ENCODE assay signal across 12 cellular contexts in genomic region chr12:64745259-64745807, GRCh38.
"Had no signal": no experiment of that assay in that cellular context is flagged by ENCODE, and none has a peak within 500 bp of the region (broad histone marks: within the 10 kb centered on the region; RNA-seq: fewer than 3 reads in every experiment).

No MANE protein-coding gene starts in this region.

- H3K27ac Mint-ChIP-seq: activated CD4-positive, alpha-beta T cell treated with anti-CD3 and anti-CD28 coated beads, Interleukin-2, amount 10 ng/mL, durations not matched to agents 7 days and 5 days; activated naive CD4-positive, alpha-beta T cell treated with anti-CD3 and anti-CD28 coated beads, Interleukin-2, amount 10 ng/mL, durations not matched to agents 7 days and 5 days; activated T-helper 2 cell treated with anti-CD3 and anti-CD28 coated beads, Interferon-gamma antibody, Interleukin-2, Interleukin-4, amounts not matched to agents 10 μg/mL and 5 μg/mL and 100 μg/mL, durations not matched to agents 14 hours and 24 hours and 36 hours; stimulated activated memory B cell treated with anti-CD40 and anti-IgM and Interleukin-4, amounts not matched to agents 10 μg/mL and 1 μg/mL and 100 μg/mL, for 72 hours; T-helper 1 cell treated with Interleukin-12 subunit alpha and Interleukin-12 subunit beta and Interleukin-4 antibody, amounts not matched to agents 30 μg/mL and 1 μg/mL, for 36 hours had no signal

- H3K27me3 ChIP-seq: right atrium auricular region, transverse colon had no signal

- H3K27ac ChIP-seq: right atrium auricular region had no signal

- ATAC-seq: stimulated activated memory B cell treated with anti-CD40 and anti-IgM and Interleukin-4, amounts not matched to agents 10 μg/mL and 1 μg/mL and 100 μg/mL, for 72 hours had no signal

- H3K4me3 Mint-ChIP-seq: activated CD4-positive, alpha-beta T cell treated with anti-CD3 and anti-CD28 coated beads, Interleukin-2, amount 10 ng/mL, durations not matched to agents 7 days and 5 days; activated naive CD4-positive, alpha-beta T cell treated with anti-CD3 and anti-CD28 coated beads, Interleukin-2, amount 10 ng/mL, durations not matched to agents 7 days and 5 days; brain; central memory CD8-positive, alpha-beta T cell; immature natural killer cell; stimulated activated memory B cell treated with anti-CD40 and anti-IgM and Interleukin-4, amounts not matched to agents 10 μg/mL and 1 μg/mL and 100 μg/mL, for 72 hours; T-helper 1 cell treated with Interleukin-12 subunit alpha and Interleukin-12 subunit beta and Interleukin-4 antibody, amounts not matched to agents 30 μg/mL and 1 μg/mL, for 36 hours had no signal

- H3K9me3 Mint-ChIP-seq: activated CD4-positive, alpha-beta T cell treated with anti-CD3 and anti-CD28 coated beads, Interleukin-2, amount 10 ng/mL, durations not matched to agents 7 days and 5 days; activated naive CD4-positive, alpha-beta T cell treated with anti-CD3 and anti-CD28 coated beads, Interleukin-2, amount 10 ng/mL, durations not matched to agents 7 days and 5 days; activated T-helper 2 cell treated with anti-CD3 and anti-CD28 coated beads, Interferon-gamma antibody, Interleukin-2, Interleukin-4, amounts not matched to agents 10 μg/mL and 5 μg/mL and 100 μg/mL, durations not matched to agents 14 hours and 24 hours and 36 hours; brain; central memory CD8-positive, alpha-beta T cell; stimulated activated memory B cell treated with anti-CD40 and anti-IgM and Interleukin-4, amounts not matched to agents 10 μg/mL and 1 μg/mL and 100 μg/mL, for 72 hours; T-helper 1 cell treated with Interleukin-12 subunit alpha and Interleukin-12 subunit beta and Interleukin-4 antibody, amounts not matched to agents 30 μg/mL and 1 μg/mL, for 36 hours had no signal

- H3K4me1 Mint-ChIP-seq: brain; central memory CD8-positive, alpha-beta T cell; immature natural killer cell; stimulated activated memory B cell treated with anti-CD40 and anti-IgM and Interleukin-4, amounts not matched to agents 10 μg/mL and 1 μg/mL and 100 μg/mL, for 72 hours had no signal

- H3K27me3 Mint-ChIP-seq: activated CD4-positive, alpha-beta T cell treated with anti-CD3 and anti-CD28 coated beads, Interleukin-2, amount 10 ng/mL, durations not matched to agents 7 days and 5 days; activated naive CD4-positive, alpha-beta T cell treated with anti-CD3 and anti-CD28 coated beads, Interleukin-2, amount 10 ng/mL, durations not matched to agents 7 days and 5 days; brain; central memory CD8-positive, alpha-beta T cell; stimulated activated memory B cell treated with anti-CD40 and anti-IgM and Interleukin-4, amounts not matched to agents 10 μg/mL and 1 μg/mL and 100 μg/mL, for 72 hours had no signal

- H3K4me3 ChIP-seq: right atrium auricular region, transverse colon had no signal

- DNase-seq: activated CD4-positive, alpha-beta T cell treated with anti-CD3 and anti-CD28 coated beads, Interleukin-2, amount 10 ng/mL, durations not matched to agents 7 days and 5 days; activated CD4-positive, CD25-positive, alpha-beta regulatory T cell; activated naive CD4-positive, alpha-beta T cell treated with anti-CD3 and anti-CD28 coated beads, Interleukin-2, amount 10 ng/mL, durations not matched to agents 7 days and 5 days; immature natural killer cell; posterior cingulate gyrus; transverse colon had no signal
